In genomic region chr12:123389560-123390351, GRCh38 we compare ENCODE assay signal across 8 cellular contexts. TPM values are rescaled to one million over a fixed set of nuclear protein-coding genes. Genes with fewer than 3 reads are reported as not detected.
DNase-seq lines count a peak whose midpoint lies in the region; FAIRE-seq and TF ChIP-seq lines count a peak whose summit lies in the region.

No MANE protein-coding gene starts in this region.

- H3K27ac ChIP-seq in SJSA1 (no peak overlapping the region), kidney (ENCODE audit: low read depth in 2 of 2, low read length in 2 of 2) (peak overlapping the region; percentile 51 to 60)

- peaks cover under 1% of the 10 kb centered on the region for H3K27me3 Mint-ChIP-seq in brain

- peaks cover 45% of the 10 kb centered on the region for H3K4me1 Mint-ChIP-seq in brain

- peak overlapping the region in 1 of 2 donors; percentile 41 for H3K9ac ChIP-seq in kidney (ENCODE audit: low read length in 2 of 2)

- H3K9me3 ChIP-seq in HAP-1 (no peaks in the 10 kb centered on the region), SJSA1 (replicated peaks) (no peaks in the 10 kb centered on the region), kidney (ENCODE audit: control insufficient read depth in 1 of 2, low read length in 2 of 2) (no peaks in the 10 kb centered on the region)

- no peak for FAIRE-seq in kidney (lab: Jason Lieb, UNC)

- H3K9me3 Mint-ChIP-seq in brain, result no peaks in the 10 kb centered on the region

- H3K36me3 ChIP-seq in HAP-1 (replicated peaks) (peaks cover 51% of the 10 kb centered on the region), SJSA1 (peaks cover 56% of the 10 kb centered on the region), kidney (ENCODE audit: control insufficient read depth in 1 of 2, insufficient read depth in 2 of 2, low read length in 2 of 2) (peaks cover 17 to 18% of the 10 kb centered on the region in 2 donors)

- TF ChIP-seq CTCF in brain (conservative IDR thresholded peaks at IDR 0.05) (no peak), kidney (IDR thresholded peaks at IDR 0.05; ENCODE audit: borderline replicate concordance, extremely low read depth, insufficient read depth) (no peak)

- H3K4me1 ChIP-seq in HAP-1 (peaks cover 26% of the 10 kb centered on the region), SJSA1 (replicated peaks) (peaks cover 30% of the 10 kb centered on the region), kidney (ENCODE audit: control insufficient read depth in 1 of 2, insufficient read depth in 1 of 2, low read depth in 1 of 2, low read length in 2 of 2) (peaks cover 4 to 24% of the 10 kb centered on the region in 2 donors)

- peaks cover 40% of the 10 kb centered on the region for H3K36me3 Mint-ChIP-seq in brain

- DNase-seq in ELF-1 (ENCODE audit: low read depth, low spot score) (peak; percentile 72), HAP-1 (ENCODE audit: low spot score in 2 of 2) (peak in 1 of 2 experiments; percentile 51), SJSA1 (ENCODE audit: low read depth in 1 of 2, low spot score in 2 of 2) (peak in 1 of 2 experiments; percentile 11), kidney (peak; percentile 87), NCI-H1048 (lab: John Stamatoyannopoulos, UW) (no peak), NCI-H1092 (lab: John Stamatoyannopoulos, UW) (no peak)
- peak; percentile 25 for DNase-seq in stimulated activated CD4-positive, alpha-beta T cell treated with anti-CD3 and anti-CD28 coated beads, Interleukin-4, amount 100 ng/mL, for 24 hours

- intact Hi-C loops in kidney (cut with DNase I), result no loop called here

- H3K4me3 ChIP-seq in HAP-1 (peak overlapping the region; percentile 50), SJSA1 (peak overlapping the region; percentile 53), kidney (ENCODE audit: low read length in 2 of 2) (peak overlapping the region; percentile 49 to 50)

- peak overlapping the region; percentile 80 to 92 (median 84) for H3K4me3 Mint-ChIP-seq in brain

- peak overlapping the region; percentile 58 to 91 (median 82) for H3K27ac Mint-ChIP-seq in brain

- H3K27me3 ChIP-seq in HAP-1 (ENCODE audit: low read depth) (no peaks in the 10 kb centered on the region), SJSA1 (replicated peaks) (no peaks in the 10 kb centered on the region)

- in situ Hi-C loops in HAP-1 (cut with MboI; ENCODE audit: low sequenced_read_pairs), result no loop called here

RNA-seq across cellular contexts. Expression of gene KMT5A, which starts 5.8 kb away (rescaled TPM):
- 42.9 and 61.5 TPM in 2 replicates for total RNA-seq in SJSA1 (2014; rRNA removed; shearing (Covaris generic))
- polyA plus RNA-seq in brain (ENCODE audit: insufficient read depth, low read depth, low replicate concordance) (20.1 TPM), kidney (ENCODE audit: insufficient read depth, low read depth, low replicate concordance) (13.1 TPM)
- 26.7 TPM for total RNA-seq in kidney

RNA-seq across cellular contexts. Expression of gene SBNO1, which starts 25.1 kb away (rescaled TPM):
- total RNA-seq in SJSA1 (2014; rRNA removed; shearing (Covaris generic)), result 17.2 and 19.2 TPM in 2 replicates
- polyA plus RNA-seq in brain (ENCODE audit: insufficient read depth, low read depth, low replicate concordance) (5.5 TPM), kidney (ENCODE audit: insufficient read depth, low read depth, low replicate concordance) (4.3 TPM)
- 32.0 TPM for total RNA-seq in kidney

RNA-seq across cellular contexts. Expression of gene RILPL2, which starts 46.7 kb away (rescaled TPM):
- 1.3 and 2.1 TPM in 2 replicates for total RNA-seq in SJSA1 (2014; rRNA removed; shearing (Covaris generic))
- polyA plus RNA-seq in brain (ENCODE audit: insufficient read depth, low read depth, low replicate concordance), result 2.2 TPM
- total RNA-seq in kidney, result 8.0 TPM
- polyA plus RNA-seq in kidney (ENCODE audit: insufficient read depth, low read depth, low replicate concordance), result 11.1 TPM

Comparison
In these comparisons a context has a peak if more than half of its experiments do, and no peak if none do; other contexts are left out.
1. DNase-seq: peak in ELF-1 (single experiment), kidney (single experiment) and stimulated activated CD4-positive, alpha-beta T cell treated with anti-CD3 and anti-CD28 coated beads, Interleukin-4, amount 100 ng/mL, for 24 hours (single experiment); none in NCI-H1048 (single experiment) and NCI-H1092 (single experiment).
2. Peak in every context shown above with its lines, with median percentiles within 50 percentile points of each other: H3K4me3 ChIP-seq.